Comparison of ENCODE assay signal across 12 cellular contexts in genomic region chr10:95408148-95408930, GRCh38.
DNase-seq lines count a peak whose midpoint lies in the region; ATAC-seq and TF ChIP-seq lines count a peak whose summit lies in the region.
"Had no signal": no experiment of that assay in that cellular context is flagged by ENCODE, and none has a peak within 500 bp of the region (broad histone marks: within the 10 kb centered on the region; RNA-seq: fewer than 3 reads in every experiment).

No MANE protein-coding gene starts in this region.

- H3K4me3 ChIP-seq in left lung (no peak overlapping the region), suprapubic skin (no peak overlapping the region)

- no peaks in the 10 kb centered on the region for H3K27me3 ChIP-seq in left lung
- H3K27me3 ChIP-seq in suprapubic skin = no peaks in the 10 kb centered on the region

- TF ChIP-seq EP300 in suprapubic skin (IDR thresholded peaks at IDR 0.05) = no peak

- H3K27ac Mint-ChIP-seq in activated CD4-positive, alpha-beta T cell treated with anti-CD3 and anti-CD28 coated beads, Interleukin-2, amount 10 ng/mL, durations not matched to agents 24 days and 14 days = no peak overlapping the region
- H3K27ac Mint-ChIP-seq: activated CD4-positive, alpha-beta memory T cell treated with anti-CD3 and anti-CD28 coated beads for 36 hours had no signal

- H3K36me3 ChIP-seq in left lung = no peaks in the 10 kb centered on the region
- no peaks in the 10 kb centered on the region for H3K36me3 ChIP-seq in suprapubic skin

- H3K4me1 Mint-ChIP-seq in activated CD4-positive, alpha-beta T cell treated with anti-CD3 and anti-CD28 coated beads, Interleukin-2, amount 10 ng/mL, durations not matched to agents 24 days and 14 days = no peaks in the 10 kb centered on the region

- peaks cover 6 to 15% of the 10 kb centered on the region in 2 donors for H3K4me1 ChIP-seq in left lung
- peaks cover 20% of the 10 kb centered on the region for H3K4me1 ChIP-seq in suprapubic skin

- ATAC-seq in left lung = peak; percentile 83
- ATAC-seq in GM21786 (IDR thresholded peaks at IDR 0.05; ENCODE audit: unreplicated experiment) = no peak
- no peak for ATAC-seq in HG03095 (IDR thresholded peaks at IDR 0.05; ENCODE audit: unreplicated experiment)

- intact Hi-C loops in left lung (cut with DNase I) = no loop called here
- intact Hi-C loops in activated CD4-positive, alpha-beta T cell treated with anti-CD3 and anti-CD28 coated beads, Interleukin-2, amount 10 ng/mL, durations not matched to agents 24 days and 14 days (cut with micrococcal nuclease) = no loop called here

- 80% methylated on average over 7 of the region's 7 CpGs for WGBS in suprapubic skin

- DNase-seq in HPDE6-E6E7 (ENCODE audit: extremely low spot score) = peak; percentile 38
- peak in 7 of 61 donors; percentile 16 to 70 (median 36) for DNase-seq in caudate nucleus (lab: John Stamatoyannopoulos, UW)
- no peak for DNase-seq in left lung
- peak in 1 of 2 donors; percentile 66 for DNase-seq in suprapubic skin (ENCODE audit: low spot score in 2 of 2)
- DNase-seq in activated CD4-positive, alpha-beta T cell treated with anti-CD3 and anti-CD28 coated beads, Interleukin-2, amount 10 ng/mL, durations not matched to agents 24 days and 14 days = no peak
- no peak for DNase-seq in activated CD4-positive, alpha-beta T cell treated with anti-CD3 and anti-CD28 coated beads for 1 hour
- DNase-seq: activated CD4-positive, alpha-beta memory T cell treated with anti-CD3 and anti-CD28 coated beads for 36 hours; cortex of kidney; NCI-H1436 treated with DMSO at 0.1 percent for 48 hours; small intestine had no signal

- H3K9me3 ChIP-seq in left lung (no peaks in the 10 kb centered on the region), suprapubic skin (no peaks in the 10 kb centered on the region)

- no peak overlapping the region for H3K4me3 Mint-ChIP-seq in activated CD4-positive, alpha-beta T cell treated with anti-CD3 and anti-CD28 coated beads, Interleukin-2, amount 10 ng/mL, durations not matched to agents 24 days and 14 days
- H3K4me3 Mint-ChIP-seq: activated CD4-positive, alpha-beta memory T cell treated with anti-CD3 and anti-CD28 coated beads for 36 hours had no signal

- peak overlapping the region; percentile 94 for H3K27ac ChIP-seq in caudate nucleus (ENCODE audit: low read depth, low read length)
- peak overlapping the region; percentile 57 to 64 for H3K27ac ChIP-seq in left lung
- peak overlapping the region; percentile 73 for H3K27ac ChIP-seq in suprapubic skin

- peaks cover 12% of the 10 kb centered on the region for H3K27me3 Mint-ChIP-seq in activated CD4-positive, alpha-beta T cell treated with anti-CD3 and anti-CD28 coated beads, Interleukin-2, amount 10 ng/mL, durations not matched to agents 24 days and 14 days
- H3K27me3 Mint-ChIP-seq: activated CD4-positive, alpha-beta memory T cell treated with anti-CD3 and anti-CD28 coated beads for 36 hours had no signal

- TF ChIP-seq POLR2A in suprapubic skin (IDR thresholded peaks at IDR 0.05) = no peak

- no peaks in the 10 kb centered on the region for H3K9me3 Mint-ChIP-seq in activated CD4-positive, alpha-beta T cell treated with anti-CD3 and anti-CD28 coated beads, Interleukin-2, amount 10 ng/mL, durations not matched to agents 24 days and 14 days
- H3K9me3 Mint-ChIP-seq: activated CD4-positive, alpha-beta memory T cell treated with anti-CD3 and anti-CD28 coated beads for 36 hours had no signal

- no peaks in the 10 kb centered on the region for H3K36me3 Mint-ChIP-seq in activated CD4-positive, alpha-beta T cell treated with anti-CD3 and anti-CD28 coated beads, Interleukin-2, amount 10 ng/mL, durations not matched to agents 24 days and 14 days (ENCODE audit: low read depth)
- H3K36me3 Mint-ChIP-seq: activated CD4-positive, alpha-beta memory T cell treated with anti-CD3 and anti-CD28 coated beads for 36 hours had no signal

- TF ChIP-seq CTCF in left lung (IDR thresholded peaks at IDR 0.05) (no peak), suprapubic skin (IDR thresholded peaks at IDR 0.05) (no peak)
